ENCODE assay signal across 9 cellular contexts in genomic region chr19:6216996-6217751, GRCh38.
DNase-seq lines count a peak whose midpoint lies in the region; ATAC-seq and TF ChIP-seq lines count a peak whose summit lies in the region.
"Had no signal": no experiment of that assay in that cellular context is flagged by ENCODE, and none has a peak within 500 bp of the region (broad histone marks: within the 10 kb centered on the region; RNA-seq: fewer than 3 reads in every experiment).

No MANE protein-coding gene starts in this region.

- H3K27ac Mint-ChIP-seq in dendritic cell treated with granulocyte-macrophage colony-stimulating factor and Interleukin-4, amounts not matched to agents 40 ng/mL and 50 ng/mL, for 4 days, result peak overlapping the region; percentile 7

- H3K4me3 Mint-ChIP-seq in dendritic cell treated with granulocyte-macrophage colony-stimulating factor and Interleukin-4, amounts not matched to agents 40 ng/mL and 50 ng/mL, for 4 days, result no peak overlapping the region

- 78% methylated on average over 15 of the region's 21 CpGs for WGBS in SK-N-SH (ENCODE audit: low lambda C conversion rate)

- TF ChIP-seq EP300 in SK-N-SH (IDR thresholded peaks at IDR 0.05; ENCODE audit: borderline replicate concordance in 1 of 2, low read depth in 1 of 2, low read length in 1 of 2), result 0 out of 4 replicates have a peak, but pooled peaks of 1 of the 2 experiments have one; percentile 29

- DNase-seq in SK-N-SH (peak; percentile 93), left lung (peak; percentile 74 to 76), T1000 (lab: John Stamatoyannopoulos, UW) (no peak), GM19238 (ENCODE audit: insufficient read length, low spot score) (no peak), NCI-H510A (lab: John Stamatoyannopoulos, UW) (no peak)
- DNase-seq: activated CD4-positive, CD25-positive, alpha-beta regulatory T cell treated with anti-CD3 and anti-CD28 coated beads, Interleukin-2, amount 50 U/mL, for 72 hours had no signal

- no peaks in the 10 kb centered on the region for H3K9me2 ChIP-seq in SK-N-SH

- no peak overlapping the region for H3K4me2 ChIP-seq in SK-N-SH

- peaks cover 10% of the 10 kb centered on the region for H3K4me1 Mint-ChIP-seq in dendritic cell treated with granulocyte-macrophage colony-stimulating factor and Interleukin-4, amounts not matched to agents 40 ng/mL and 50 ng/mL, for 4 days (ENCODE audit: low read depth)

- POLR2A ChIA-PET in SK-N-SH (lab: Yijun Ruan, JAX), result interaction anchor here (0.6 kb wide), 1 partner anchor 21 kb away, joined by 3 read pairs; no protein-coding TSS in a partner anchor

- no peak overlapping the region for H3K4me3 ChIP-seq in SK-N-SH (ENCODE audit: low read depth in 2 of 2, low read length in 1 of 2)
- H3K4me3 ChIP-seq in left lung, result no peak overlapping the region

- no peak overlapping the region for H2AFZ ChIP-seq in SK-N-SH (ENCODE audit: low read depth)

- TF ChIP-seq CTCF in SK-N-SH (IDR thresholded peaks at IDR 0.05) (no peak), left lung (IDR thresholded peaks at IDR 0.05) (no peak)

- H4K20me1 ChIP-seq in SK-N-SH (ENCODE audit: insufficient read depth), result peaks cover 5% of the 10 kb centered on the region; the same call in 1 of the 2 replicates

- no peaks in the 10 kb centered on the region for H3K27me3 Mint-ChIP-seq in dendritic cell treated with granulocyte-macrophage colony-stimulating factor and Interleukin-4, amounts not matched to agents 40 ng/mL and 50 ng/mL, for 4 days

- ATAC-seq in SK-N-SH treated with all-trans-retinoic acid at 6 μM for 48 hours, result no peak
- peak; percentile 71 for ATAC-seq in left lung
- ATAC-seq in GM18519 (IDR thresholded peaks at IDR 0.05; ENCODE audit: low FRiP score, unreplicated experiment), result no peak

- H3K27ac ChIP-seq in SK-N-SH (ENCODE audit: low read depth in 2 of 2, low read length in 1 of 2) (peak overlapping the region in 1 of 2 experiments; percentile 64; a peak in 2 of 4 replicates), left lung (peak overlapping the region in 1 of 2 donors; percentile 53)

- H3K27me3 ChIP-seq in SK-N-SH (ENCODE audit: insufficient read depth), result no peaks in the 10 kb centered on the region
- H3K27me3 ChIP-seq in left lung, result no peaks in the 10 kb centered on the region

- no peaks in the 10 kb centered on the region for H3K79me2 ChIP-seq in SK-N-SH (ENCODE audit: insufficient read depth)

- H3K4me1 ChIP-seq in SK-N-SH (ENCODE audit: control insufficient read depth in 1 of 2, insufficient read depth in 2 of 2, low read depth in 1 of 2, low read length in 1 of 2) (peaks cover 0 to 42% of the 10 kb centered on the region in 2 experiments; a peak in 1 of 4 replicates), left lung (peaks cover 29 to 32% of the 10 kb centered on the region in 2 donors)

- H3K9me3 ChIP-seq in SK-N-SH (no peaks in the 10 kb centered on the region), left lung (no peaks in the 10 kb centered on the region)

- H3K36me3 ChIP-seq in SK-N-SH (replicated peaks in 1 of 2; ENCODE audit: control insufficient read depth in 1 of 2, insufficient read depth in 2 of 2, low read length in 1 of 2) (peaks cover 0 to 28% of the 10 kb centered on the region in 2 experiments), left lung (peaks cover 0 to 90% of the 10 kb centered on the region in 2 donors)

- H3K9ac ChIP-seq in SK-N-SH, result no peak overlapping the region

- H3K36me3 Mint-ChIP-seq in dendritic cell treated with granulocyte-macrophage colony-stimulating factor and Interleukin-4, amounts not matched to agents 40 ng/mL and 50 ng/mL, for 4 days (ENCODE audit: low read depth), result peaks cover 88% of the 10 kb centered on the region

- H3K9me3 Mint-ChIP-seq in dendritic cell treated with granulocyte-macrophage colony-stimulating factor and Interleukin-4, amounts not matched to agents 40 ng/mL and 50 ng/mL, for 4 days, result no peaks in the 10 kb centered on the region

- intact Hi-C loops in dendritic cell treated with granulocyte-macrophage colony-stimulating factor and Interleukin-4, amounts not matched to agents 40 ng/mL and 50 ng/mL, for 4 days (cut with micrococcal nuclease), result loop anchor here (5.0 kb wide), 1 partner anchor 90 kb away; no protein-coding TSS in a partner anchor
- intact Hi-C loops in left lung (cut with DNase I), result loop anchor here in 1 of 2 donors (5.0 kb wide), 1 partner anchor 85 kb away; no protein-coding TSS in a partner anchor

- CTCF ChIA-PET in SK-N-SH (lab: Yijun Ruan, JAX), result interaction anchor here (1.1 to 4.0 kb wide), 14 partner anchors 9 to 169 kb away, joined by 3 to 52 read pairs (median 18); partner anchors contain the start of gene CLPP

- no peaks in the 10 kb centered on the region for H3F3A ChIP-seq in SK-N-SH (replicated peaks; ENCODE audit: insufficient read depth)

- TF ChIP-seq RAD21 in SK-N-SH (IDR thresholded peaks at IDR 0.05; ENCODE audit: low read length), result no peak

TF ChIP-seq in SK-N-SH, 30 proteins besides CTCF, POLR2A, EP300 and RAD21 (continues in another document):
- no peak for TF ChIP-seq MEF2A (IDR thresholded peaks at IDR 0.05; ENCODE audit: borderline replicate concordance, low read depth)
- peak; percentile 57; the same call in 1 of the 2 replicates for TF ChIP-seq USF1 (IDR thresholded peaks at IDR 0.05; ENCODE audit: borderline replicate concordance, low read depth)
- TF ChIP-seq GABPA (IDR thresholded peaks at IDR 0.05; ENCODE audit: low read depth), result no peak
- TF ChIP-seq FOXJ3 (CRISPR knock-in tag; IDR thresholded peaks at IDR 0.05), result no peak

TF ChIP-seq in SK-N-SH treated with all-trans-retinoic acid at 6 μM for 48 hours, 23 proteins besides CTCF, POLR2A, EP300 and RAD21:
- TF ChIP-seq GLIS3 (CRISPR knock-in tag; IDR thresholded peaks at IDR 0.05) (no peak), OSR1 (CRISPR knock-in tag; IDR thresholded peaks at IDR 0.05) (no peak), PATZ1 (CRISPR knock-in tag; IDR thresholded peaks at IDR 0.05; ENCODE audit: borderline replicate concordance) (no peak), SNAI2 (CRISPR knock-in tag; IDR thresholded peaks at IDR 0.05) (no peak), BACH2 (CRISPR knock-in tag; IDR thresholded peaks at IDR 0.05; ENCODE audit: borderline replicate concordance) (no peak), CSRNP3 (CRISPR knock-in tag; IDR thresholded peaks at IDR 0.05) (no peak), ARNTL (CRISPR knock-in tag; IDR thresholded peaks at IDR 0.05; ENCODE audit: borderline replicate concordance, low read depth) (no peak)
TF ChIP-seq in SK-N-SH treated with all-trans-retinoic acid at 6 μM for 48 hours: peak in this region for 0.

Comparison
In these comparisons a context has a peak if more than half of its experiments do, and no peak if none do; other contexts are left out.
1. DNase-seq: peak in SK-N-SH (single experiment) and left lung (2 of 2); none in T1000 (single experiment), GM19238 (single experiment) and NCI-H510A (single experiment).